In the genomic region with DNA sequence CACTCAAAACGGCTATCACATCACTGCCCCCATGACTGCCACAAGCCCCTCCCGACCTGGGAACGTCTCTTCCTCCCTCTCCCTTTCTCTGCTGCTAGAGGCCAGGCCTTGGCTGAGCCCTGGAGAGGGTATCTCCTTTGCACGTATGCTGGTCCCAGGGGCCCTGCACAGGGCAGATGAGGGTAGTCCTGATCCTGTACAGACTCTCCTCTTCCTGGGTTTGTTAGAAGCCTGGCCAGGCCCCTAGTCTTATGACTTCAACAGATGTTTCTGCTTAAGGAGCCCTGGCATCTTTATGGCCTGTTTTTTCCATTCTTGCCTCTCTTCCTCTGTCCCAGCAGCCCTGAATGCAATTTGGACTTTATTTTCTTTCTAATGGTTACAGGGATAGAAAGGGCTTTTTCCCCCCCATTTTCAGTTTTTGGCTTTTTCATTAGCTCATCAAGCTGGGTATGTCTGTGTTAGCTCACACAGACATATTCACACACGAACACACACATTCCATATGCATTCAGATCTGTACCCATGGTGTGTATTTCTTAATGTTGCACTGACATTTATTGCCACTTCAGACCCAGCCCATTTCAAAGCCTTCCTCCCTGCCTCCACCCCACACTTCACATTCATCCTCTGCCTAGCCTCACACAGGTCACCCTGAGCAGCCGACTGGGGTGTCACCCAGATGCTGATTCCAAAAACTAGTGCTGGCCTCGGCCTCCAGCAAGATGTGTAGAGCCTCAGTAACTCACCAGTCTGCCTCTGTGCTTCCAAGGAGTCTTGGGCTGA, we compare ENCODE assay signal across 12 cellular contexts.
DNase-seq lines count a peak whose midpoint lies in the region; ATAC-seq and TF ChIP-seq lines count a peak whose summit lies in the region.
"Had no signal": no experiment of that assay in that cellular context is flagged by ENCODE, and none has a peak within 500 bp of the region (broad histone marks: within the 10 kb centered on the region; RNA-seq: fewer than 3 reads in every experiment).

No MANE protein-coding gene starts in this region.

- H3K9me3 Mint-ChIP-seq in brain: peaks cover 0 to 3% (median 0%) of the 10 kb centered on the region in 5 experiments
- H3K9me3 Mint-ChIP-seq: neural crest cell had no signal

- H3K27ac ChIP-seq in BLaER1 treated with 17β-estradiol and CSF1 and Interleukin-3, amounts not matched to agents 10 nM and 100 nM: peak overlapping the region in 10 of 11 experiments; percentile 4 to 47 (median 30); a peak in 10 of 22 replicates
- peak overlapping the region; percentile 64 for H3K27ac ChIP-seq in skeletal muscle tissue (ENCODE audit: low read depth, low read length)

- H3K4me3 Mint-ChIP-seq in brain: peak overlapping the region in 2 of 5 experiments; percentile 2 to 37
- H3K4me3 Mint-ChIP-seq: neural crest cell had no signal

- H3K27me3 ChIP-seq in BLaER1 treated with 17β-estradiol and CSF1 and Interleukin-3, amounts not matched to agents 10 nM and 100 nM: no peaks in the 10 kb centered on the region
- no peaks in the 10 kb centered on the region for H3K27me3 ChIP-seq in skeletal muscle tissue (ENCODE audit: control insufficient read depth in 3 of 3, insufficient read depth in 3 of 3, low read length in 3 of 3)

- ATAC-seq in omental fat pad (ENCODE audit: low FRiP score): no peak
- ATAC-seq in HG02623 (IDR thresholded peaks at IDR 0.05; ENCODE audit: unreplicated experiment): no peak
- ATAC-seq in GM21390 (IDR thresholded peaks at IDR 0.05; ENCODE audit: unreplicated experiment): no peak
- ATAC-seq: K562 had no signal

- H3K27me3 Mint-ChIP-seq in brain: no peaks in the 10 kb centered on the region

- H3K9ac ChIP-seq in BLaER1 treated with 17β-estradiol and CSF1 and Interleukin-3, amounts not matched to agents 10 nM and 100 nM: peak overlapping the region in 5 of 11 experiments; percentile 2 to 47 (median 31); a peak in 3 of 22 replicates
- H3K9ac ChIP-seq in skeletal muscle tissue (ENCODE audit: low read depth in 1 of 3, low read length in 3 of 3): peak overlapping the region in 2 of 3 donors; percentile 38 to 40

- TF ChIP-seq CTCF in brain (conservative IDR thresholded peaks at IDR 0.05) (no peak), omental fat pad (IDR thresholded peaks at IDR 0.05) (no peak)

- H3K4me2 ChIP-seq in BLaER1 treated with 17β-estradiol and CSF1 and Interleukin-3, amounts not matched to agents 10 nM and 100 nM: peak overlapping the region; percentile 24 to 79 (median 52); a peak in 20 of 22 replicates

- H3K9me3 ChIP-seq in BLaER1 treated with 17β-estradiol and CSF1 and Interleukin-3, amounts not matched to agents 10 nM and 100 nM (replicated peaks in 1 of 11): peaks cover 0 to 6% (median 0%) of the 10 kb centered on the region in 11 experiments; a peak in 1 of 22 replicates
- no peaks in the 10 kb centered on the region for H3K9me3 ChIP-seq in skeletal muscle tissue (ENCODE audit: control insufficient read depth in 3 of 3, low read length in 3 of 3)

- no peaks in the 10 kb centered on the region for H3K36me3 Mint-ChIP-seq in brain

- peaks cover 96% of the 10 kb centered on the region for H3K4me1 Mint-ChIP-seq in brain

- DNase-seq in islet precursor cell (peak; percentile 76), omental fat pad (ENCODE audit: low spot score) (no peak), NAMALWA (ENCODE audit: low spot score) (no peak)
- DNase-seq: activated effector memory CD4-positive, alpha-beta T cell treated with anti-CD3 and anti-CD28 coated beads, Interleukin-2, amount 50 U/mL, for 16 hours; erythroblast had no signal

- H3K27ac Mint-ChIP-seq in brain: peak overlapping the region; percentile 62 to 96 (median 88)

- H3K4me1 ChIP-seq in BLaER1 treated with 17β-estradiol and CSF1 and Interleukin-3, amounts not matched to agents 10 nM and 100 nM: peaks cover 36 to 78% (median 53%) of the 10 kb centered on the region in 10 experiments
- peaks cover 49 to 56% (median 51%) of the 10 kb centered on the region in 3 donors for H3K4me1 ChIP-seq in skeletal muscle tissue (ENCODE audit: control insufficient read depth in 3 of 3, insufficient read depth in 3 of 3, low read length in 3 of 3)

- no peak overlapping the region for H3K4me3 ChIP-seq in BLaER1 treated with 17β-estradiol and CSF1 and Interleukin-3, amounts not matched to agents 10 nM and 100 nM
- no peak overlapping the region for H3K4me3 ChIP-seq in skeletal muscle tissue (ENCODE audit: low read length in 3 of 3)
- H3K4me3 ChIP-seq: K562 had no signal

- no peaks in the 10 kb centered on the region for H3K36me3 ChIP-seq in BLaER1 treated with 17β-estradiol and CSF1 and Interleukin-3, amounts not matched to agents 10 nM and 100 nM
- H3K36me3 ChIP-seq in skeletal muscle tissue (ENCODE audit: control insufficient read depth in 3 of 3, insufficient read depth in 3 of 3, low read length in 3 of 3): no peaks in the 10 kb centered on the region

- no peaks in the 10 kb centered on the region for H4K20me1 ChIP-seq in BLaER1 treated with 17β-estradiol and CSF1 and Interleukin-3, amounts not matched to agents 10 nM and 100 nM
